Comparison of ENCODE assay signal across 14 cellular contexts in the genomic region with DNA sequence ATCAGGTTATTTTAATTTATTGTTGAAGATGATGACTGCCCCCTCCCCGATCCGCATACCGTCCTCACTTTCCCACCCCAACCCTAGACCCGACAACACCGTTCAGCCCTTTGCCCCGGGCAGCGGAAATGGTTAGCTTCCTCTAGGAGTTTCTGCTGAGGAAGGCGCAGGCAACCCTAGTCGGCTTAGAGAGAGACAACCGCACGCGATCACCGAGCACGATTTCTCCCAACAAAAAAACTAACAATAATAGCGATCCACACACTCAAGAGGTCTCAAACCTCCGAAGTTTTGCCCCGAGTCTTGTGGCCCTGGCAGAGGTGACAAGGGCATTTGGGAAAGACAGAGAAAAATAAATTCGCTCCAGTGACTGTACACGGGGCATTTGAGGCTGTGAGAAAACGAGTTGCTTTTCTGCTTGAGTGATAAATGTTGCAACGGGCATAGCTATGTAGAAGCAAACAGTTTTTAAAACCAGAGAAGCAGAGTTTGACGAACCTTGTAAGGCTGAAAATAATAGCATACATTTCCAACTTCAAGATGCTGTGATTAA. TPM values are rescaled to one million over a fixed set of nuclear protein-coding genes. Genes with fewer than 3 reads are reported as not detected.
DNase-seq lines count a peak whose midpoint lies in the region; ATAC-seq and TF ChIP-seq lines count a peak whose summit lies in the region.
"Had no signal": no experiment of that assay in that cellular context is flagged by ENCODE, and none has a peak within 500 bp of the region (broad histone marks: within the 10 kb centered on the region; RNA-seq: fewer than 3 reads in every experiment).

No MANE protein-coding gene starts in this region.

- H3K23ac ChIP-seq in H9 (ENCODE audit: insufficient read length, low read depth, low read length): no peak overlapping the region

- POLR2A ChIA-PET in GM10248 (lab: Yijun Ruan, JAX): no interaction called here

- peaks cover 77% of the 10 kb centered on the region for H3F3A ChIP-seq in neural progenitor cell (ENCODE audit: low read depth)

- H3K23me2 ChIP-seq in H9 (ENCODE audit: insufficient read length, low read depth, low read length, poor library complexity, severe bottlenecking): peaks cover 35% of the 10 kb centered on the region

- H2BK5ac ChIP-seq in H9 (ENCODE audit: insufficient read length, low read length): no peak overlapping the region

- H3K4me1 Mint-ChIP-seq in H9 (peaks cover 54 to 73% of the 10 kb centered on the region in 2 experiments), neural progenitor cell (peaks cover 34% of the 10 kb centered on the region)

- H3K79me2 ChIP-seq in H9 (ENCODE audit: insufficient read depth, low read length) (no peaks in the 10 kb centered on the region), neural progenitor cell (ENCODE audit: low read depth) (peaks cover 99% of the 10 kb centered on the region)

- 0 out of 7 replicates have a peak overlapping the region, but pooled peaks of 1 of the 3 experiments have one; percentile 36 for H3K27ac Mint-ChIP-seq in H9
- no peak overlapping the region for H3K27ac Mint-ChIP-seq in neural progenitor cell

- H2BK12ac ChIP-seq in H9 (ENCODE audit: insufficient read length, low read depth, low read length): no peak overlapping the region

- H3K4me2 ChIP-seq in H9 (ENCODE audit: insufficient read depth, insufficient read length, low read length): peak overlapping the region; percentile 10
- peak overlapping the region; percentile 82 for H3K4me2 ChIP-seq in neural progenitor cell

- H3K36me3 Mint-ChIP-seq in H9 (ENCODE audit: insufficient read depth in 1 of 3, low read depth in 3 of 3) (no peaks in the 10 kb centered on the region; a peak in 1 of 7 replicates), neural progenitor cell (no peaks in the 10 kb centered on the region)

- no peak overlapping the region for H3K4ac ChIP-seq in H9 (ENCODE audit: low read depth, low read length)

- DNase-seq in GM10248 (ENCODE audit: extremely low spot score) (peak; percentile 37), H9 (peak; percentile 77), coronary artery (ENCODE audit: low spot score) (no peak), neural progenitor cell (ENCODE audit: low spot score) (peak; percentile 68), gastrocnemius medialis (no peak), T1000 (lab: John Stamatoyannopoulos, UW) (no peak)
- DNase-seq: cortex of kidney, left cardiac atrium, NCI-H1048, Right ventricle myocardium superior, stomach had no signal

- H3K27ac ChIP-seq in H9 (ENCODE audit: insufficient read length, low read depth, low read length) (no peak overlapping the region), coronary artery (no peak overlapping the region), neural progenitor cell (no peak overlapping the region), gastrocnemius medialis (no peak overlapping the region)
- H3K27ac ChIP-seq: stomach had no signal

- H4K5ac ChIP-seq in H9 (ENCODE audit: insufficient read length, low read depth, low read length): no peak overlapping the region

- no peak overlapping the region for H2BK15ac ChIP-seq in H9 (ENCODE audit: low read depth, low read length)

- H3K14ac ChIP-seq in H9 (ENCODE audit: insufficient read depth, low read length): no peak overlapping the region

- intact Hi-C loops in gastrocnemius medialis (cut with DNase I; ENCODE audit: low total_unique reads): no loop called here

- peaks cover 82% of the 10 kb centered on the region for H3K27me3 ChIP-seq in H9 (ENCODE audit: insufficient read depth, low read length)
- H3K27me3 ChIP-seq in neural progenitor cell: peaks cover 100% of the 10 kb centered on the region
- H3K27me3 ChIP-seq in gastrocnemius medialis: peaks cover 84 to 96% (median 91%) of the 10 kb centered on the region in 3 donors

- H3K56ac ChIP-seq in H9 (ENCODE audit: insufficient read length, low read depth, low read length): no peak overlapping the region

- H2BK20ac ChIP-seq in H9 (ENCODE audit: low read depth, low read length, poor library complexity, severe bottlenecking): no peak overlapping the region

- peaks cover 0 to 3% of the 10 kb centered on the region in 2 experiments; a peak in 2 of 5 replicates for H3K9me3 Mint-ChIP-seq in H9
- H3K9me3 Mint-ChIP-seq in neural progenitor cell: peaks cover 8% of the 10 kb centered on the region

- CTCF ChIA-PET in GM10248 (lab: Yijun Ruan, JAX): interaction anchor here (1.0 to 1.4 kb wide), 2 partner anchors 25 to 887 kb away, joined by 3 to 4 read pairs; no protein-coding TSS in a partner anchor

- H3K9ac ChIP-seq in H9 (ENCODE audit: extremely low read depth, insufficient read length, low read length) (no peak overlapping the region), neural progenitor cell (no peak overlapping the region)

- in situ Hi-C loops in gastrocnemius medialis (cut with MboI; ENCODE audit: low sequenced_read_pairs in 4 of 4): loop anchor here in 1 of 4 donors (25.0 kb wide), 1 partner anchor 893 kb away; no protein-coding TSS in a partner anchor

- H3T11ph ChIP-seq in H9 (ENCODE audit: low read length): no peak overlapping the region

- H2AK5ac ChIP-seq in H9 (ENCODE audit: insufficient read length, low read length): no peak overlapping the region

- no peak overlapping the region for H4K8ac ChIP-seq in H9 (replicated peaks; ENCODE audit: insufficient read length, low read depth, low read length)

- no peak overlapping the region for H4K91ac ChIP-seq in H9 (ENCODE audit: insufficient read length, low read depth, low read length)

- no peak for ATAC-seq in GM21390 (IDR thresholded peaks at IDR 0.05; ENCODE audit: unreplicated experiment)
- no peak for ATAC-seq in gastrocnemius medialis
- ATAC-seq: activated CD4-positive, CD25-positive, alpha-beta regulatory T cell treated with anti-CD3 and anti-CD28 coated beads, Interleukin-2, amount 50 U/mL, for 24 hours had no signal

- TF ChIP-seq CTCF in GM10248 (IDR thresholded peaks at IDR 0.05; ENCODE audit: control extremely low read depth, extremely low read depth, low read depth, missing control alignments) (no peak), H9 (conservative IDR thresholded peaks at IDR 0.05) (no peak), coronary artery (IDR thresholded peaks at IDR 0.05) (no peak), neural progenitor cell (IDR thresholded peaks at IDR 0.05) (no peak), gastrocnemius medialis (IDR thresholded peaks at IDR 0.05 in 4 of 5, conservative IDR thresholded peaks at IDR 0.05 in 1 of 5) (no peak)

- H3K4me1 ChIP-seq in H9 (ENCODE audit: insufficient read depth, low read length) (peaks cover 7% of the 10 kb centered on the region), neural progenitor cell (peaks cover 80% of the 10 kb centered on the region), gastrocnemius medialis (peaks cover 11 to 30% of the 10 kb centered on the region in 2 donors)

- H3K9me3 ChIP-seq in H9 (ENCODE audit: control insufficient read depth, low read depth, low read length) (no peaks in the 10 kb centered on the region), neural progenitor cell (ENCODE audit: low read depth) (no peaks in the 10 kb centered on the region), gastrocnemius medialis (no peaks in the 10 kb centered on the region)
- H3K9me3 ChIP-seq: stomach had no signal

- no peak overlapping the region for H3K18ac ChIP-seq in H9 (ENCODE audit: insufficient read length, low read depth, low read length)

- H3K4me3 ChIP-seq in coronary artery (peak overlapping the region; percentile 48), neural progenitor cell (peak overlapping the region; percentile 42), gastrocnemius medialis (no peak overlapping the region)

- TF ChIP-seq POLR2A in gastrocnemius medialis (IDR thresholded peaks at IDR 0.05): no peak

- H2BK120ac ChIP-seq in H9 (ENCODE audit: low read depth, low read length, poor library complexity, severe bottlenecking): no peak overlapping the region

- H4K20me1 ChIP-seq in H9 (ENCODE audit: control insufficient read depth, insufficient read depth, insufficient read length): no peaks in the 10 kb centered on the region
- H4K20me1 ChIP-seq in neural progenitor cell (ENCODE audit: low read depth): peaks cover 84% of the 10 kb centered on the region

- H3K27me3 Mint-ChIP-seq in H9 (ENCODE audit: low read depth) (peaks cover 97% of the 10 kb centered on the region), neural progenitor cell (ENCODE audit: insufficient read depth, low read depth) (peaks cover 84% of the 10 kb centered on the region)

- no peaks in the 10 kb centered on the region for H3K79me1 ChIP-seq in H9 (ENCODE audit: insufficient read depth, low read depth, low read length, poor library complexity, severe bottlenecking)

- peak overlapping the region; percentile 48 to 73 for H3K4me3 Mint-ChIP-seq in H9
- peak overlapping the region; percentile 57 for H3K4me3 Mint-ChIP-seq in neural progenitor cell

- WGBS in H9 (ENCODE audit: extremely low coverage, insufficient read length, low lambda C conversion rate): no CpG with 5 or more reads among the region's 22 CpGs

- H3K36me3 ChIP-seq in neural progenitor cell (no peaks in the 10 kb centered on the region), gastrocnemius medialis (no peaks in the 10 kb centered on the region)
- H3K36me3 ChIP-seq: stomach had no signal

- no peak overlapping the region for H2AFZ ChIP-seq in H9 (ENCODE audit: low read length)
- no peak overlapping the region for H2AFZ ChIP-seq in neural progenitor cell (replicated peaks)

RNA-seq across cellular contexts. Expression of gene SIX3, which starts 11.2 kb away (rescaled TPM):
- 0.35 and 0.55 TPM in 2 replicates for total RNA-seq in H9 (2021)
- 14.5 and 28.8 TPM in 2 replicates for total RNA-seq in neural progenitor cell (ENCODE audit: low replicate concordance)
- total RNA-seq in gastrocnemius medialis: not detected
- total RNA-seq: left cardiac atrium, osteocyte, Right ventricle myocardium superior, stomach had no signal

Comparison
In these comparisons a context has a peak if more than half of its experiments do, and no peak if none do; other contexts are left out.
1. DNase-seq: peak in GM10248 (single experiment), H9 (single experiment) and neural progenitor cell (single experiment); none in coronary artery (single experiment), gastrocnemius medialis (0 of 2) and T1000 (single experiment).
2. H3K4me3 ChIP-seq: peak in coronary artery (single experiment) and neural progenitor cell (single experiment); none in gastrocnemius medialis (0 of 4).
3. RNA of gene SIX3, which starts 11.2 kb away (total RNA-seq): 14.5 to 28.8 TPM in neural progenitor cell; 0.35 to 0.55 TPM in H9 and not detected in gastrocnemius medialis; every median in the first group is over 10 times any median in the second.